12 cellular contexts compared by ENCODE assay signal in genomic region chr6:20952605-20953004, GRCh38.
DNase-seq lines count a peak whose midpoint lies in the region; ATAC-seq and TF ChIP-seq lines count a peak whose summit lies in the region.
"Had no signal": no experiment of that assay in that cellular context is flagged by ENCODE, and none has a peak within 500 bp of the region (broad histone marks: within the 10 kb centered on the region; RNA-seq: fewer than 3 reads in every experiment).

No MANE protein-coding gene starts in this region.

- H3K27me3 ChIP-seq in HCT116 (ENCODE audit: insufficient read depth, low read length) (no peaks in the 10 kb centered on the region), SJSA1 (replicated peaks) (no peaks in the 10 kb centered on the region), aorta (ENCODE audit: control insufficient read depth in 1 of 2, insufficient read depth in 2 of 2, low read length in 1 of 2) (no peaks in the 10 kb centered on the region)

- intact Hi-C loops in HCT116 (cut with micrococcal nuclease) = no loop called here
- intact Hi-C loops in aorta (cut with DNase I) = no loop called here

- no TSS peak for BruUV-seq in HCT116 (replicated peaks; lab: Mats Ljungman, UMichigan)

- H3K27ac ChIP-seq in HCT116 (ENCODE audit: low read depth, low read length) = peak overlapping the region; percentile 3; the same call in 1 of the 2 replicates
- H3K27ac ChIP-seq in SJSA1 = no peak overlapping the region
- no peak overlapping the region for H3K27ac ChIP-seq in aorta (ENCODE audit: low read depth in 1 of 2, low read length in 2 of 2)

- H3K9me3 ChIP-seq in HCT116 (ENCODE audit: control insufficient read depth in 1 of 2, insufficient read depth in 1 of 2, low read depth in 1 of 2, low read length in 2 of 2) = no peaks in the 10 kb centered on the region
- H3K9me3 ChIP-seq in SJSA1 (replicated peaks) = no peaks in the 10 kb centered on the region
- no peaks in the 10 kb centered on the region for H3K9me3 ChIP-seq in aorta (ENCODE audit: control insufficient read depth, low read length)

- H3K4me2 ChIP-seq in HCT116 (ENCODE audit: low read length) = peak overlapping the region; percentile 48

- H3K36me3 ChIP-seq in HCT116 (ENCODE audit: control insufficient read depth in 1 of 2, insufficient read depth in 2 of 2, low read length in 2 of 2) (no peaks in the 10 kb centered on the region), SJSA1 (no peaks in the 10 kb centered on the region), aorta (ENCODE audit: control insufficient read depth in 1 of 2, insufficient read depth in 2 of 2, low read length in 1 of 2) (peaks cover 0 to 3% of the 10 kb centered on the region in 2 donors)

- TF ChIP-seq CTCF in HCT116 (IDR thresholded peaks at IDR 0.05 in 2 of 3, conservative IDR thresholded peaks at IDR 0.05 in 1 of 3; ENCODE audit: borderline replicate concordance in 1 of 3, insufficient read depth in 1 of 3, low read depth in 2 of 3, low read length in 2 of 3) = no peak

- H2AFZ ChIP-seq in HCT116 (ENCODE audit: low read depth, low read length, poor library complexity, severe bottlenecking) = no peak overlapping the region

- ATAC-seq in HCT116 (peak; percentile 92), aorta (ENCODE audit: low FRiP score) (no peak), HG02938 (IDR thresholded peaks at IDR 0.05; ENCODE audit: unreplicated experiment) (no peak)
- ATAC-seq: activated naive CD4-positive, alpha-beta T cell treated with anti-CD3 and anti-CD28 coated beads, Interleukin-2, amount 50 U/mL, for 72 hours had no signal

- TF ChIP-seq POLR2A in HCT116 (IDR thresholded peaks at IDR 0.05; ENCODE audit: borderline replicate concordance, extremely low read depth, insufficient read depth, insufficient read length) = no peak
- TF ChIP-seq POLR2A in erythroblast (IDR thresholded peaks at IDR 0.05; ENCODE audit: low read length) = no peak

- 63 to 64% methylated on average over 4 of the region's 4 CpGs for WGBS in aorta, 2 donors

- CTCF ChIA-PET in HCT116 (lab: Charles Lee) = no interaction called here

- H3K79me2 ChIP-seq in HCT116 (ENCODE audit: insufficient read depth, low read length) = no peaks in the 10 kb centered on the region

- POLR2A ChIA-PET in HCT116 (lab: Charles Lee) = interaction anchor here (1.0 kb wide), 1 partner anchor 75 kb away, joined by 3 read pairs; no protein-coding TSS in a partner anchor

- RAD21 ChIA-PET in HCT116 (lab: Charles Lee; ENCODE audit: low non-redundant PET in 1 of 2, low total read pairs in 2 of 2, uncharacterized antibody in 2 of 2, unreplicated experiment in 2 of 2) = interaction anchor here in 1 of 2 experiments (0.7 kb wide), 1 partner anchor 636 kb away, joined by 3 read pairs; no protein-coding TSS in a partner anchor

- H4K20me1 ChIP-seq in HCT116 (ENCODE audit: insufficient read depth) = no peaks in the 10 kb centered on the region

- DNase-seq in AG08395 (ENCODE audit: low spot score) = peak; percentile 69
- peak; percentile 60 for DNase-seq in HCT116 (ENCODE audit: low read depth, low spot score)
- DNase-seq in SJSA1 (ENCODE audit: low read depth in 1 of 2, low spot score in 2 of 2) = peak; percentile 9 to 42
- peak; percentile 64 for DNase-seq in glomerular endothelial cell (ENCODE audit: extremely low read depth, low read depth, low spot score)
- no peak for DNase-seq in activated naive CD4-positive, alpha-beta T cell treated with anti-CD3 and anti-CD28 coated beads, Interleukin-2, amount 50 U/mL, for 16 hours
- DNase-seq in aorta = no peak
- DNase-seq in erythroblast (lab: John Stamatoyannopoulos, UW) = no peak
- DNase-seq: DMS79, hippocampal formation, NCI-H2171 treated with DMSO at 0.1 percent for 48 hours had no signal

- no peaks in the 10 kb centered on the region for H3K9me2 ChIP-seq in HCT116 (ENCODE audit: insufficient read depth)

- no peak for TF ChIP-seq RAD21 in HCT116 (IDR thresholded peaks at IDR 0.05; ENCODE audit: low read depth)

- H3K9ac ChIP-seq in HCT116 (ENCODE audit: low read length) = no peak overlapping the region

- H3K4me1 ChIP-seq in HCT116 (ENCODE audit: control insufficient read depth in 1 of 2, insufficient read depth in 2 of 2, low read length in 2 of 2) (peaks cover 11 to 12% of the 10 kb centered on the region in 2 experiments), SJSA1 (replicated peaks) (peaks cover 8% of the 10 kb centered on the region; the same call in 1 of the 2 replicates), aorta (ENCODE audit: control insufficient read depth in 1 of 2, insufficient read depth in 2 of 2, low read length in 2 of 2) (peaks cover 0 to 2% of the 10 kb centered on the region in 2 donors)

- H3K4me3 ChIP-seq in HCT116 (replicated peaks in 1 of 2; ENCODE audit: low read depth in 1 of 2, low read length in 2 of 2) = peak overlapping the region in 1 of 2 experiments; percentile 4; a peak in 1 of 4 replicates
- no peak overlapping the region for H3K4me3 ChIP-seq in SJSA1
- no peak overlapping the region for H3K4me3 ChIP-seq in aorta (ENCODE audit: low read length in 2 of 2)

TF ChIP-seq in HCT116, 20 proteins besides CTCF, POLR2A, EP300 and RAD21:
- TF ChIP-seq ZFX (IDR thresholded peaks at IDR 0.05) (no peak), SP1 (IDR thresholded peaks at IDR 0.05; ENCODE audit: low read depth) (peak; percentile 54; the same call in 1 of the 2 replicates), JUND (IDR thresholded peaks at IDR 0.05) (peak; percentile 55), SIN3A (IDR thresholded peaks at IDR 0.05; ENCODE audit: low read depth) (no peak), CBX3 (IDR thresholded peaks at IDR 0.05; ENCODE audit: low read depth) (peak; percentile 74; the same call in 1 of the 2 replicates), FOSL1 (IDR thresholded peaks at IDR 0.05; ENCODE audit: low read depth) (peak; percentile 61), SRF (IDR thresholded peaks at IDR 0.05; ENCODE audit: low read depth) (0 out of 2 replicates have a peak, but pooled peaks have one; percentile 11), POLR2AphosphoS5 (IDR thresholded peaks at IDR 0.05; ENCODE audit: low read depth, low read length) (no peak), ELF1 (IDR thresholded peaks at IDR 0.05; ENCODE audit: borderline replicate concordance, low read depth) (no peak), TCF7L2 (IDR thresholded peaks at IDR 0.05; ENCODE audit: borderline replicate concordance, extremely low read depth, insufficient read depth, insufficient read length) (no peak)
- TF ChIP-seq, protein P1, sequence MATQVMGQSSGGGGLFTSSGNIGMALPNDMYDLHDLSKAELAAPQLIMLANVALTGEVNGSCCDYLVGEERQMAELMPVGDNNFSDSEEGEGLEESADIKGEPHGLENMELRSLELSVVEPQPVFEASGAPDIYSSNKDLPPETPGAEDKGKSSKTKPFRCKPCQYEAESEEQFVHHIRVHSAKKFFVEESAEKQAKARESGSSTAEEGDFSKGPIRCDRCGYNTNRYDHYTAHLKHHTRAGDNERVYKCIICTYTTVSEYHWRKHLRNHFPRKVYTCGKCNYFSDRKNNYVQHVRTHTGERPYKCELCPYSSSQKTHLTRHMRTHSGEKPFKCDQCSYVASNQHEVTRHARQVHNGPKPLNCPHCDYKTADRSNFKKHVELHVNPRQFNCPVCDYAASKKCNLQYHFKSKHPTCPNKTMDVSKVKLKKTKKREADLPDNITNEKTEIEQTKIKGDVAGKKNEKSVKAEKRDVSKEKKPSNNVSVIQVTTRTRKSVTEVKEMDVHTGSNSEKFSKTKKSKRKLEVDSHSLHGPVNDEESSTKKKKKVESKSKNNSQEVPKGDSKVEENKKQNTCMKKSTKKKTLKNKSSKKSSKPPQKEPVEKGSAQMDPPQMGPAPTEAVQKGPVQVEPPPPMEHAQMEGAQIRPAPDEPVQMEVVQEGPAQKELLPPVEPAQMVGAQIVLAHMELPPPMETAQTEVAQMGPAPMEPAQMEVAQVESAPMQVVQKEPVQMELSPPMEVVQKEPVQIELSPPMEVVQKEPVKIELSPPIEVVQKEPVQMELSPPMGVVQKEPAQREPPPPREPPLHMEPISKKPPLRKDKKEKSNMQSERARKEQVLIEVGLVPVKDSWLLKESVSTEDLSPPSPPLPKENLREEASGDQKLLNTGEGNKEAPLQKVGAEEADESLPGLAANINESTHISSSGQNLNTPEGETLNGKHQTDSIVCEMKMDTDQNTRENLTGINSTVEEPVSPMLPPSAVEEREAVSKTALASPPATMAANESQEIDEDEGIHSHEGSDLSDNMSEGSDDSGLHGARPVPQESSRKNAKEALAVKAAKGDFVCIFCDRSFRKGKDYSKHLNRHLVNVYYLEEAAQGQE (IDR thresholded peaks at IDR 0.05; ENCODE audit: low read depth) = no peak
- TF ChIP-seq, protein P2, sequence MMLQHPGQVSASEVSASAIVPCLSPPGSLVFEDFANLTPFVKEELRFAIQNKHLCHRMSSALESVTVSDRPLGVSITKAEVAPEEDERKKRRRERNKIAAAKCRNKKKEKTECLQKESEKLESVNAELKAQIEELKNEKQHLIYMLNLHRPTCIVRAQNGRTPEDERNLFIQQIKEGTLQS (IDR thresholded peaks at IDR 0.05) = no peak
- TF ChIP-seq, protein P3, sequence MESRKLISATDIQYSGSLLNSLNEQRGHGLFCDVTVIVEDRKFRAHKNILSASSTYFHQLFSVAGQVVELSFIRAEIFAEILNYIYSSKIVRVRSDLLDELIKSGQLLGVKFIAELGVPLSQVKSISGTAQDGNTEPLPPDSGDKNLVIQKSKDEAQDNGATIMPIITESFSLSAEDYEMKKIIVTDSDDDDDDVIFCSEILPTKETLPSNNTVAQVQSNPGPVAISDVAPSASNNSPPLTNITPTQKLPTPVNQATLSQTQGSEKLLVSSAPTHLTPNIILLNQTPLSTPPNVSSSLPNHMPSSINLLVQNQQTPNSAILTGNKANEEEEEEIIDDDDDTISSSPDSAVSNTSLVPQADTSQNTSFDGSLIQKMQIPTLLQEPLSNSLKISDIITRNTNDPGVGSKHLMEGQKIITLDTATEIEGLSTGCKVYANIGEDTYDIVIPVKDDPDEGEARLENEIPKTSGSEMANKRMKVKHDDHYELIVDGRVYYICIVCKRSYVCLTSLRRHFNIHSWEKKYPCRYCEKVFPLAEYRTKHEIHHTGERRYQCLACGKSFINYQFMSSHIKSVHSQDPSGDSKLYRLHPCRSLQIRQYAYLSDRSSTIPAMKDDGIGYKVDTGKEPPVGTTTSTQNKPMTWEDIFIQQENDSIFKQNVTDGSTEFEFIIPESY (IDR thresholded peaks at IDR 0.05; ENCODE audit: extremely low read depth, insufficient replicate concordance, low read length) = no peak
- TF ChIP-seq, protein P4, sequence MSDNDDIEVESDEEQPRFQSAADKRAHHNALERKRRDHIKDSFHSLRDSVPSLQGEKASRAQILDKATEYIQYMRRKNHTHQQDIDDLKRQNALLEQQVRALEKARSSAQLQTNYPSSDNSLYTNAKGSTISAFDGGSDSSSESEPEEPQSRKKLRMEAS (IDR thresholded peaks at IDR 0.05) = peak; percentile 66; the same call in 1 of the 2 replicates

Comparison
In these comparisons a context has a peak if more than half of its experiments do, and no peak if none do; other contexts are left out.
1. DNase-seq: peak in AG08395 (single experiment), HCT116 (single experiment), SJSA1 (2 of 2) and glomerular endothelial cell (single experiment); none in activated naive CD4-positive, alpha-beta T cell treated with anti-CD3 and anti-CD28 coated beads, Interleukin-2, amount 50 U/mL, for 16 hours (single experiment), aorta (0 of 2) and erythroblast (0 of 2).